In the genomic region with DNA sequence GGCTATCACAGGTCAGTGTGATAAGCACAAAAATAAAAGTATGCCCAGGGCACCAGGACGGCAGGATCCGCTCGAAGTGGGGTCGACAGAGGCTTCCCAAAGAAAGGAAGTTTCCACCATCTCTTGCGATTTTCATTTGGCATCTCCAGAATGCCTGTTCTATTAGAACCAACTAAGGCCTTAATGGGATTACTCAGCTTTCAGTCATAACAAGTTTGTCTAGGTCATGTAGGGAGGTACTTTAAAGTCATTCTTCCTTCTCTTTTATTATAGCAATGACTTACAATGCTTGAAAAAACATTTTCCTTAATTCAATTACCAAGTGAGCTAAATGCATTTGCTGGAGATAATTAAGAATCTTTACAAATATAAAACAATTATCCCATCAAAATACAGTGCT, we compare ENCODE assay signal across 2 cellular contexts.
TF ChIP-seq lines count a peak whose summit lies in the region.

No MANE protein-coding gene starts in this region.

TF ChIP-seq in IMR-90, 13 proteins besides CTCF, POLR2A, EP300 and RAD21:
- no peak for TF ChIP-seq MXI1 (IDR thresholded peaks at IDR 0.05; ENCODE audit: borderline replicate concordance, low read depth, low read length)
- no peak for TF ChIP-seq BHLHE40 (IDR thresholded peaks at IDR 0.05; ENCODE audit: low read depth, low read length)
- TF ChIP-seq MAFK (IDR thresholded peaks at IDR 0.05; ENCODE audit: low read depth, low read length): no peak
- no peak for TF ChIP-seq MAZ (IDR thresholded peaks at IDR 0.05; ENCODE audit: borderline replicate concordance, low read depth, low read length)
- TF ChIP-seq RCOR1 (IDR thresholded peaks at IDR 0.05; ENCODE audit: insufficient replicate concordance, low read length): no peak
- no peak for TF ChIP-seq RFX5 (IDR thresholded peaks at IDR 0.05; ENCODE audit: low read depth, low read length)
- no peak for TF ChIP-seq NFE2L2 (IDR thresholded peaks at IDR 0.05; ENCODE audit: low read depth, low read length)
- no peak for TF ChIP-seq SMC3 (IDR thresholded peaks at IDR 0.05; ENCODE audit: low read depth, low read length)
- TF ChIP-seq FOS (IDR thresholded peaks at IDR 0.05; ENCODE audit: low read depth, low read length): no peak
- TF ChIP-seq, protein P1, sequence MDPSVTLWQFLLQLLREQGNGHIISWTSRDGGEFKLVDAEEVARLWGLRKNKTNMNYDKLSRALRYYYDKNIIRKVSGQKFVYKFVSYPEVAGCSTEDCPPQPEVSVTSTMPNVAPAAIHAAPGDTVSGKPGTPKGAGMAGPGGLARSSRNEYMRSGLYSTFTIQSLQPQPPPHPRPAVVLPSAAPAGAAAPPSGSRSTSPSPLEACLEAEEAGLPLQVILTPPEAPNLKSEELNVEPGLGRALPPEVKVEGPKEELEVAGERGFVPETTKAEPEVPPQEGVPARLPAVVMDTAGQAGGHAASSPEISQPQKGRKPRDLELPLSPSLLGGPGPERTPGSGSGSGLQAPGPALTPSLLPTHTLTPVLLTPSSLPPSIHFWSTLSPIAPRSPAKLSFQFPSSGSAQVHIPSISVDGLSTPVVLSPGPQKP (IDR thresholded peaks at IDR 0.05; ENCODE audit: borderline replicate concordance, low read depth, low read length): no peak
- TF ChIP-seq, protein P2, sequence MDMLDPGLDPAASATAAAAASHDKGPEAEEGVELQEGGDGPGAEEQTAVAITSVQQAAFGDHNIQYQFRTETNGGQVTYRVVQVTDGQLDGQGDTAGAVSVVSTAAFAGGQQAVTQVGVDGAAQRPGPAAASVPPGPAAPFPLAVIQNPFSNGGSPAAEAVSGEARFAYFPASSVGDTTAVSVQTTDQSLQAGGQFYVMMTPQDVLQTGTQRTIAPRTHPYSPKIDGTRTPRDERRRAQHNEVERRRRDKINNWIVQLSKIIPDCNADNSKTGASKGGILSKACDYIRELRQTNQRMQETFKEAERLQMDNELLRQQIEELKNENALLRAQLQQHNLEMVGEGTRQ (IDR thresholded peaks at IDR 0.05; ENCODE audit: low read depth, low read length): no peak
- no peak for TF ChIP-seq CEBPB (IDR thresholded peaks at IDR 0.05; ENCODE audit: low read depth, low read length)
- TF ChIP-seq CHD1 (IDR thresholded peaks at IDR 0.05; ENCODE audit: low read depth, low read length): no peak
TF ChIP-seq in IMR-90: peak in this region for 0.

TF ChIP-seq in WTC11, 78 proteins besides CTCF, POLR2A, EP300 and RAD21:
- TF ChIP-seq SMAD4 (CRISPR knock-in tag; IDR thresholded peaks at IDR 0.05): no peak
- no peak for TF ChIP-seq MXD4 (CRISPR knock-in tag; IDR thresholded peaks at IDR 0.05; ENCODE audit: borderline replicate concordance)
- TF ChIP-seq ELF4 (CRISPR knock-in tag; IDR thresholded peaks at IDR 0.05; ENCODE audit: low read depth): no peak
- no peak for TF ChIP-seq MYBL2 (CRISPR knock-in tag; IDR thresholded peaks at IDR 0.05)
- no peak for TF ChIP-seq NFATC4 (CRISPR knock-in tag; IDR thresholded peaks at IDR 0.05)
- TF ChIP-seq IRF2 (CRISPR knock-in tag; IDR thresholded peaks at IDR 0.05; ENCODE audit: borderline replicate concordance, low read depth): no peak
- no peak for TF ChIP-seq NFYB (CRISPR knock-in tag; conservative IDR thresholded peaks at IDR 0.05; ENCODE audit: low read depth)
- TF ChIP-seq GRHL2 (CRISPR knock-in tag; IDR thresholded peaks at IDR 0.05; ENCODE audit: insufficient replicate concordance, severe bottlenecking): no peak
- TF ChIP-seq, protein P3, sequence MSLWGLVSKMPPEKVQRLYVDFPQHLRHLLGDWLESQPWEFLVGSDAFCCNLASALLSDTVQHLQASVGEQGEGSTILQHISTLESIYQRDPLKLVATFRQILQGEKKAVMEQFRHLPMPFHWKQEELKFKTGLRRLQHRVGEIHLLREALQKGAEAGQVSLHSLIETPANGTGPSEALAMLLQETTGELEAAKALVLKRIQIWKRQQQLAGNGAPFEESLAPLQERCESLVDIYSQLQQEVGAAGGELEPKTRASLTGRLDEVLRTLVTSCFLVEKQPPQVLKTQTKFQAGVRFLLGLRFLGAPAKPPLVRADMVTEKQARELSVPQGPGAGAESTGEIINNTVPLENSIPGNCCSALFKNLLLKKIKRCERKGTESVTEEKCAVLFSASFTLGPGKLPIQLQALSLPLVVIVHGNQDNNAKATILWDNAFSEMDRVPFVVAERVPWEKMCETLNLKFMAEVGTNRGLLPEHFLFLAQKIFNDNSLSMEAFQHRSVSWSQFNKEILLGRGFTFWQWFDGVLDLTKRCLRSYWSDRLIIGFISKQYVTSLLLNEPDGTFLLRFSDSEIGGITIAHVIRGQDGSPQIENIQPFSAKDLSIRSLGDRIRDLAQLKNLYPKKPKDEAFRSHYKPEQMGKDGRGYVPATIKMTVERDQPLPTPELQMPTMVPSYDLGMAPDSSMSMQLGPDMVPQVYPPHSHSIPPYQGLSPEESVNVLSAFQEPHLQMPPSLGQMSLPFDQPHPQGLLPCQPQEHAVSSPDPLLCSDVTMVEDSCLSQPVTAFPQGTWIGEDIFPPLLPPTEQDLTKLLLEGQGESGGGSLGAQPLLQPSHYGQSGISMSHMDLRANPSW (CRISPR knock-in tag; conservative IDR thresholded peaks at IDR 0.05; ENCODE audit: low read depth): no peak
- TF ChIP-seq, protein P4, sequence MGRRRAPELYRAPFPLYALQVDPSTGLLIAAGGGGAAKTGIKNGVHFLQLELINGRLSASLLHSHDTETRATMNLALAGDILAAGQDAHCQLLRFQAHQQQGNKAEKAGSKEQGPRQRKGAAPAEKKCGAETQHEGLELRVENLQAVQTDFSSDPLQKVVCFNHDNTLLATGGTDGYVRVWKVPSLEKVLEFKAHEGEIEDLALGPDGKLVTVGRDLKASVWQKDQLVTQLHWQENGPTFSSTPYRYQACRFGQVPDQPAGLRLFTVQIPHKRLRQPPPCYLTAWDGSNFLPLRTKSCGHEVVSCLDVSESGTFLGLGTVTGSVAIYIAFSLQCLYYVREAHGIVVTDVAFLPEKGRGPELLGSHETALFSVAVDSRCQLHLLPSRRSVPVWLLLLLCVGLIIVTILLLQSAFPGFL (CRISPR knock-in tag; IDR thresholded peaks at IDR 0.05; ENCODE audit: borderline replicate concordance): no peak
- TF ChIP-seq, protein P5, sequence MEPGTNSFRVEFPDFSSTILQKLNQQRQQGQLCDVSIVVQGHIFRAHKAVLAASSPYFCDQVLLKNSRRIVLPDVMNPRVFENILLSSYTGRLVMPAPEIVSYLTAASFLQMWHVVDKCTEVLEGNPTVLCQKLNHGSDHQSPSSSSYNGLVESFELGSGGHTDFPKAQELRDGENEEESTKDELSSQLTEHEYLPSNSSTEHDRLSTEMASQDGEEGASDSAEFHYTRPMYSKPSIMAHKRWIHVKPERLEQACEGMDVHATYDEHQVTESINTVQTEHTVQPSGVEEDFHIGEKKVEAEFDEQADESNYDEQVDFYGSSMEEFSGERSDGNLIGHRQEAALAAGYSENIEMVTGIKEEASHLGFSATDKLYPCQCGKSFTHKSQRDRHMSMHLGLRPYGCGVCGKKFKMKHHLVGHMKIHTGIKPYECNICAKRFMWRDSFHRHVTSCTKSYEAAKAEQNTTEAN (CRISPR knock-in tag; IDR thresholded peaks at IDR 0.05): no peak
- TF ChIP-seq JAZF1 (CRISPR knock-in tag; IDR thresholded peaks at IDR 0.05): no peak
- TF ChIP-seq FOXP1 (CRISPR knock-in tag; IDR thresholded peaks at IDR 0.05; ENCODE audit: borderline replicate concordance): no peak
- no peak for TF ChIP-seq ZNF232 (CRISPR knock-in tag; IDR thresholded peaks at IDR 0.05)
- TF ChIP-seq, protein P6, sequence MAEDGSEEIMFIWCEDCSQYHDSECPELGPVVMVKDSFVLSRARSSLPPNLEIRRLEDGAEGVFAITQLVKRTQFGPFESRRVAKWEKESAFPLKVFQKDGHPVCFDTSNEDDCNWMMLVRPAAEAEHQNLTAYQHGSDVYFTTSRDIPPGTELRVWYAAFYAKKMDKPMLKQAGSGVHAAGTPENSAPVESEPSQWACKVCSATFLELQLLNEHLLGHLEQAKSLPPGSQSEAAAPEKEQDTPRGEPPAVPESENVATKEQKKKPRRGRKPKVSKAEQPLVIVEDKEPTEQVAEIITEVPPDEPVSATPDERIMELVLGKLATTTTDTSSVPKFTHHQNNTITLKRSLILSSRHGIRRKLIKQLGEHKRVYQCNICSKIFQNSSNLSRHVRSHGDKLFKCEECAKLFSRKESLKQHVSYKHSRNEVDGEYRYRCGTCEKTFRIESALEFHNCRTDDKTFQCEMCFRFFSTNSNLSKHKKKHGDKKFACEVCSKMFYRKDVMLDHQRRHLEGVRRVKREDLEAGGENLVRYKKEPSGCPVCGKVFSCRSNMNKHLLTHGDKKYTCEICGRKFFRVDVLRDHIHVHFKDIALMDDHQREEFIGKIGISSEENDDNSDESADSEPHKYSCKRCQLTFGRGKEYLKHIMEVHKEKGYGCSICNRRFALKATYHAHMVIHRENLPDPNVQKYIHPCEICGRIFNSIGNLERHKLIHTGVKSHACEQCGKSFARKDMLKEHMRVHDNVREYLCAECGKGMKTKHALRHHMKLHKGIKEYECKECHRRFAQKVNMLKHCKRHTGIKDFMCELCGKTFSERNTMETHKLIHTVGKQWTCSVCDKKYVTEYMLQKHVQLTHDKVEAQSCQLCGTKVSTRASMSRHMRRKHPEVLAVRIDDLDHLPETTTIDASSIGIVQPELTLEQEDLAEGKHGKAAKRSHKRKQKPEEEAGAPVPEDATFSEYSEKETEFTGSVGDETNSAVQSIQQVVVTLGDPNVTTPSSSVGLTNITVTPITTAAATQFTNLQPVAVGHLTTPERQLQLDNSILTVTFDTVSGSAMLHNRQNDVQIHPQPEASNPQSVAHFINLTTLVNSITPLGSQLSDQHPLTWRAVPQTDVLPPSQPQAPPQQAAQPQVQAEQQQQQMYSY (CRISPR knock-in tag; IDR thresholded peaks at IDR 0.05): no peak
- no peak for TF ChIP-seq SP1 (CRISPR knock-in tag; conservative IDR thresholded peaks at IDR 0.05)
- TF ChIP-seq, protein P7, sequence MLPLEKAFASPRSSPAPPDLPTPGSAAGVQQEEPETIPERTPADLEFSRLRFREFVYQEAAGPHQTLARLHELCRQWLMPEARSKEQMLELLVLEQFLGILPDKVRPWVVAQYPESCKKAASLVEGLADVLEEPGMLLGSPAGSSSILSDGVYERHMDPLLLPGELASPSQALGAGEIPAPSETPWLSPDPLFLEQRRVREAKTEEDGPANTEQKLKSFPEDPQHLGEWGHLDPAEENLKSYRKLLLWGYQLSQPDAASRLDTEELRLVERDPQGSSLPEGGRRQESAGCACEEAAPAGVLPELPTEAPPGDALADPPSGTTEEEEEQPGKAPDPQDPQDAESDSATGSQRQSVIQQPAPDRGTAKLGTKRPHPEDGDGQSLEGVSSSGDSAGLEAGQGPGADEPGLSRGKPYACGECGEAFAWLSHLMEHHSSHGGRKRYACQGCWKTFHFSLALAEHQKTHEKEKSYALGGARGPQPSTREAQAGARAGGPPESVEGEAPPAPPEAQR (CRISPR knock-in tag; IDR thresholded peaks at IDR 0.05): no peak
- no peak for TF ChIP-seq NFE2L1 (CRISPR knock-in tag; IDR thresholded peaks at IDR 0.05)
- no peak for TF ChIP-seq ZNF219 (CRISPR knock-in tag; IDR thresholded peaks at IDR 0.05; ENCODE audit: borderline replicate concordance)
TF ChIP-seq in WTC11: peak in this region for 0.
